ENCODE assay signal across 21 cellular contexts in genomic region chr9:99167694-99168093, GRCh38. TPM values are rescaled to one million over a fixed set of nuclear protein-coding genes. Genes with fewer than 3 reads are reported as not detected.
DNase-seq lines count a peak whose midpoint lies in the region; ATAC-seq and TF ChIP-seq lines count a peak whose summit lies in the region.
"Had no signal": no experiment of that assay in that cellular context is flagged by ENCODE, and none has a peak within 500 bp of the region (broad histone marks: within the 10 kb centered on the region; RNA-seq: fewer than 3 reads in every experiment).

No MANE protein-coding gene starts in this region.

- CTCF ChIA-PET in activated CD8-positive, alpha-beta T cell treated with anti-CD3 and anti-CD28 coated beads, Interleukin-2, amount 10 ng/mL, durations not matched to agents 7 days and 5 days (lab: Charles Lee), result interaction anchor here (0.8 to 9.5 kb wide), 5 partner anchors 11 to 155 kb away, joined by 3 to 115 read pairs (median 4); no protein-coding TSS in a partner anchor

- no peaks in the 10 kb centered on the region for H3K9me3 Mint-ChIP-seq in activated CD8-positive, alpha-beta T cell treated with anti-CD3 and anti-CD28 coated beads, Interleukin-2, amount 10 ng/mL, durations not matched to agents 7 days and 5 days (ENCODE audit: insufficient read depth)
- H3K9me3 Mint-ChIP-seq: mesothelial cell of epicardium had no signal

- no peaks in the 10 kb centered on the region for H3K36me3 Mint-ChIP-seq in activated CD8-positive, alpha-beta T cell treated with anti-CD3 and anti-CD28 coated beads, Interleukin-2, amount 10 ng/mL, durations not matched to agents 7 days and 5 days (ENCODE audit: low read depth)
- H3K36me3 Mint-ChIP-seq: mesothelial cell of epicardium had no signal

- H3F3A ChIP-seq in DOHH2 (ENCODE audit: control insufficient read depth, insufficient read depth), result no peaks in the 10 kb centered on the region

- peaks cover 45% of the 10 kb centered on the region for H3K4me1 Mint-ChIP-seq in activated CD8-positive, alpha-beta T cell treated with anti-CD3 and anti-CD28 coated beads, Interleukin-2, amount 10 ng/mL, durations not matched to agents 7 days and 5 days (ENCODE audit: low read depth)

- peak overlapping the region; percentile 9 for H3K4me3 Mint-ChIP-seq in activated CD8-positive, alpha-beta T cell treated with anti-CD3 and anti-CD28 coated beads, Interleukin-2, amount 10 ng/mL, durations not matched to agents 7 days and 5 days
- H3K4me3 Mint-ChIP-seq: mesothelial cell of epicardium had no signal

- no peaks in the 10 kb centered on the region for H3K27me3 ChIP-seq in DOHH2 (ENCODE audit: control insufficient read depth, low read length)
- H3K27me3 ChIP-seq: thyroid gland had no signal

- DNase-seq in Jurkat, Clone E6-1 (ENCODE audit: low read depth, low spot score), result peak; percentile 36
- DNase-seq in activated CD8-positive, alpha-beta T cell treated with anti-CD3 and anti-CD28 coated beads, Interleukin-2, amount 10 ng/mL, durations not matched to agents 7 days and 5 days, result peak; percentile 60
- no peak for DNase-seq in NCI-H2227 treated with DMSO at 0.1 percent for 48 hours (lab: John Stamatoyannopoulos, UW)
- DNase-seq in GM20000 (ENCODE audit: low spot score), result no peak
- DNase-seq in DMS153 treated with DMSO at 0.1 percent for 48 hours (lab: John Stamatoyannopoulos, UW; ENCODE audit: unreplicated experiment), result no peak
- DNase-seq: activated effector memory CD4-positive, alpha-beta T cell treated with anti-CD3 and anti-CD28 coated beads, Interleukin-2, amount 50 U/mL, for 16 hours; anterior cingulate cortex; central memory CD4-positive, alpha-beta T cell; DND-41; MM.1S; NCI-H2029; NCI-H446 treated with DMSO at 0.1 percent for 48 hours; thyroid gland had no signal

- no peak overlapping the region for H3K27ac ChIP-seq in DOHH2 (ENCODE audit: low read depth, low read length)
- H3K27ac ChIP-seq: C4-2B, thyroid gland, VCaP had no signal

- peak overlapping the region; percentile 0; the same call in 1 of the 2 replicates for H3K4me2 ChIP-seq in DOHH2 (ENCODE audit: low read length)

- H3K9me2 ChIP-seq in DOHH2 (replicated peaks; ENCODE audit: control insufficient read depth, low read length), result no peaks in the 10 kb centered on the region

- no peaks in the 10 kb centered on the region for H3K27me3 Mint-ChIP-seq in activated CD8-positive, alpha-beta T cell treated with anti-CD3 and anti-CD28 coated beads, Interleukin-2, amount 10 ng/mL, durations not matched to agents 7 days and 5 days (ENCODE audit: low read depth)

- POLR2A ChIA-PET in activated CD8-positive, alpha-beta T cell treated with anti-CD3 and anti-CD28 coated beads, Interleukin-2, amount 10 ng/mL, durations not matched to agents 7 days and 5 days (lab: Charles Lee), result interaction anchor here (0.5 to 1.5 kb wide), 3 partner anchors 10 to 39 kb away, joined by 3 to 7 read pairs (median 3); no protein-coding TSS in a partner anchor

- H3K79me2 ChIP-seq in DOHH2 (ENCODE audit: control insufficient read depth, low read length), result no peaks in the 10 kb centered on the region

- H3K9me3 ChIP-seq in DOHH2 (ENCODE audit: control insufficient read depth, insufficient read depth, low read length), result no peaks in the 10 kb centered on the region
- H3K9me3 ChIP-seq: thyroid gland had no signal

- H3K27ac Mint-ChIP-seq in activated CD8-positive, alpha-beta T cell treated with anti-CD3 and anti-CD28 coated beads, Interleukin-2, amount 10 ng/mL, durations not matched to agents 7 days and 5 days, result peak overlapping the region; percentile 59
- H3K27ac Mint-ChIP-seq: mesothelial cell of epicardium had no signal

- peaks cover 20% of the 10 kb centered on the region for H3K4me1 ChIP-seq in DOHH2 (ENCODE audit: control insufficient read depth, low read length)

- H3K4me3 ChIP-seq in DOHH2 (ENCODE audit: low read length), result no peak overlapping the region
- no peak overlapping the region for H3K4me3 ChIP-seq in Jurkat, Clone E6-1 (ENCODE audit: low read length)
- H3K4me3 ChIP-seq: thyroid gland had no signal

- no peaks in the 10 kb centered on the region for H4K20me1 ChIP-seq in DOHH2 (ENCODE audit: control insufficient read depth, insufficient read depth, low read depth, low read length)

- TF ChIP-seq CTCF in DOHH2 (IDR thresholded peaks at IDR 0.05; ENCODE audit: low read depth, low read length, poor library complexity, severe bottlenecking), result no peak
- no peak for TF ChIP-seq CTCF in GM20000 (IDR thresholded peaks at IDR 0.05; ENCODE audit: extremely low read depth, missing control alignments)

- ATAC-seq in GM18502 (IDR thresholded peaks at IDR 0.05; ENCODE audit: poor library complexity, unreplicated experiment) (peak; percentile 50), GM19324 (IDR thresholded peaks at IDR 0.05; ENCODE audit: low FRiP score, unreplicated experiment) (no peak)
- peak; percentile 50 for ATAC-seq in activated CD8-positive, alpha-beta T cell treated with anti-CD3 and anti-CD28 coated beads, Interleukin-2, amount 10 ng/mL, durations not matched to agents 7 days and 5 days
- ATAC-seq: esophagus mucosa, Right ventricle myocardium inferior had no signal

- no peaks in the 10 kb centered on the region for H3K36me3 ChIP-seq in DOHH2 (ENCODE audit: control insufficient read depth, low read length)
- H3K36me3 ChIP-seq: thyroid gland had no signal

RNA-seq across cellular contexts. Expression of gene ALG2, which starts 54.0 kb away (rescaled TPM):
- polyA plus RNA-seq in Jurkat, Clone E6-1 (2012; ENCODE audit: insufficient read depth, insufficient read length), result 22.5 TPM
- 10 to 100 TPM; 19.9 to 22.0 TPM for total RNA-seq in activated CD8-positive, alpha-beta T cell treated with anti-CD3 and anti-CD28 coated beads, Interleukin-2, amount 10 ng/mL, durations not matched to agents 7 days and 5 days

RNA-seq across cellular contexts. Expression of gene SEC61B, which starts 54.4 kb away (rescaled TPM):
- polyA plus RNA-seq in Jurkat, Clone E6-1 (2012; ENCODE audit: insufficient read depth, insufficient read length), result 289 TPM
- total RNA-seq in activated CD8-positive, alpha-beta T cell treated with anti-CD3 and anti-CD28 coated beads, Interleukin-2, amount 10 ng/mL, durations not matched to agents 7 days and 5 days, result 100 to 1,000 TPM; 122 to 124 TPM

Comparison
In these comparisons a context has a peak if more than half of its experiments do, and no peak if none do; other contexts are left out.
1. DNase-seq: peak in Jurkat, Clone E6-1 (single experiment) and activated CD8-positive, alpha-beta T cell treated with anti-CD3 and anti-CD28 coated beads, Interleukin-2, amount 10 ng/mL, durations not matched to agents 7 days and 5 days (single experiment); none in NCI-H2227 treated with DMSO at 0.1 percent for 48 hours (single experiment), GM20000 (single experiment) and DMS153 treated with DMSO at 0.1 percent for 48 hours (single experiment).